ENCODE assay signal across 9 cellular contexts in genomic region chr1:115717541-115717940, GRCh38. TPM values are rescaled to one million over a fixed set of nuclear protein-coding genes. Genes with fewer than 3 reads are reported as not detected.
DNase-seq lines count a peak whose midpoint lies in the region; ATAC-seq and TF ChIP-seq lines count a peak whose summit lies in the region.
"Had no signal": no experiment of that assay in that cellular context is flagged by ENCODE, and none has a peak within 500 bp of the region (broad histone marks: within the 10 kb centered on the region; RNA-seq: fewer than 3 reads in every experiment).

No MANE protein-coding gene starts in this region.

- intact Hi-C loops in activated CD8-positive, alpha-beta T cell treated with anti-CD3 and anti-CD28 coated beads for 36 hours (cut with micrococcal nuclease): loop anchor here (5.0 kb wide), 1 partner anchor 55 kb away; no protein-coding TSS in a partner anchor
- intact Hi-C loops in right cardiac atrium (cut with DNase I): loop anchor here (5.0 to 10.0 kb wide), 3 partner anchors 45 to 50 kb away; partner anchors contain the start of gene CASQ2 (in 3 of the 4)

- no peak overlapping the region for H3K4me3 Mint-ChIP-seq in activated CD8-positive, alpha-beta T cell treated with anti-CD3 and anti-CD28 coated beads for 36 hours
- H3K4me3 Mint-ChIP-seq: T-cell had no signal

- H3K4me1 ChIP-seq in right cardiac atrium (ENCODE audit: control insufficient read depth, insufficient read depth, low read length): no peaks in the 10 kb centered on the region

- no peaks in the 10 kb centered on the region for H3K4me1 Mint-ChIP-seq in activated CD8-positive, alpha-beta T cell treated with anti-CD3 and anti-CD28 coated beads for 36 hours (ENCODE audit: low read depth)
- H3K4me1 Mint-ChIP-seq: T-cell had no signal

- no peak for ATAC-seq in activated CD8-positive, alpha-beta T cell treated with anti-CD3 and anti-CD28 coated beads for 36 hours
- ATAC-seq in right cardiac atrium (no peak), HG03571 (IDR thresholded peaks at IDR 0.05; ENCODE audit: unreplicated experiment) (no peak)
- ATAC-seq: T-cell had no signal

- CTCF ChIA-PET in activated CD8-positive, alpha-beta T cell treated with anti-CD3 and anti-CD28 coated beads for 36 hours (lab: Charles Lee): interaction anchor here (0.7 to 3.6 kb wide), 5 partner anchors 10 to 263 kb away, joined by 3 to 30 read pairs (median 3); no protein-coding TSS in a partner anchor

- no peaks in the 10 kb centered on the region for H3K9me3 Mint-ChIP-seq in activated CD8-positive, alpha-beta T cell treated with anti-CD3 and anti-CD28 coated beads for 36 hours
- H3K9me3 Mint-ChIP-seq: T-cell had no signal

- no peak overlapping the region for H3K27ac Mint-ChIP-seq in activated CD8-positive, alpha-beta T cell treated with anti-CD3 and anti-CD28 coated beads for 36 hours
- H3K27ac Mint-ChIP-seq: T-cell had no signal

- H3K36me3 Mint-ChIP-seq in activated CD8-positive, alpha-beta T cell treated with anti-CD3 and anti-CD28 coated beads for 36 hours (ENCODE audit: low read depth): no peaks in the 10 kb centered on the region
- H3K36me3 Mint-ChIP-seq: T-cell had no signal

- POLR2A ChIA-PET in activated CD8-positive, alpha-beta T cell treated with anti-CD3 and anti-CD28 coated beads for 36 hours (lab: Charles Lee): no interaction called here

- peak; percentile 22 for DNase-seq in EL
- DNase-seq in HL-60 (ENCODE audit: low read depth in 1 of 2, low spot score in 1 of 2): peak in 1 of 2 experiments; percentile 39
- DNase-seq in activated CD8-positive, alpha-beta T cell treated with anti-CD3 and anti-CD28 coated beads for 36 hours: peak; percentile 65
- peak in 2 of 3 donors; percentile 50 to 84 for DNase-seq in right cardiac atrium
- DNase-seq in stimulated activated CD4-positive, alpha-beta T cell treated with anti-CD3 and anti-CD28 coated beads, Interleukin-4, amount 100 ng/mL, for 1 hour: peak; percentile 9
- no peak for DNase-seq in NCI-H774 (lab: John Stamatoyannopoulos, UW)
- no peak for DNase-seq in islet precursor cell

- no peak overlapping the region for H3K4me3 ChIP-seq in HL-60 (replicated peaks; ENCODE audit: insufficient read depth, low read length)
- no peak overlapping the region for H3K4me3 ChIP-seq in right cardiac atrium (ENCODE audit: low read length)

- no peaks in the 10 kb centered on the region for H3K9me3 ChIP-seq in right cardiac atrium (ENCODE audit: control insufficient read depth, low read length)

- H3K27me3 Mint-ChIP-seq in activated CD8-positive, alpha-beta T cell treated with anti-CD3 and anti-CD28 coated beads for 36 hours: peaks cover 2% of the 10 kb centered on the region

- TF ChIP-seq CTCF in HL-60 (IDR thresholded peaks at IDR 0.05; ENCODE audit: insufficient read depth, low read length): peak; percentile 20
- TF ChIP-seq CTCF in activated CD8-positive, alpha-beta T cell treated with anti-CD3 and anti-CD28 coated beads for 36 hours (IDR thresholded peaks at IDR 0.05): peak; percentile 22

- peaks cover 2% of the 10 kb centered on the region for H3K27me3 ChIP-seq in HL-60 (ENCODE audit: insufficient read depth, poor library complexity, severe bottlenecking)
- no peaks in the 10 kb centered on the region for H3K27me3 ChIP-seq in right cardiac atrium (ENCODE audit: control insufficient read depth, insufficient read depth)

- H3K27ac ChIP-seq in HL-60 (replicated peaks) (no peak overlapping the region), right cardiac atrium (ENCODE audit: low read length) (no peak overlapping the region)

- 50% methylated on average over 5 of the region's 5 CpGs for WGBS in right cardiac atrium

RNA-seq across cellular contexts. Expression of gene CASQ2, which starts 51.0 kb away (rescaled TPM):
- not detected for total RNA-seq in activated CD8-positive, alpha-beta T cell treated with anti-CD3 and anti-CD28 coated beads for 36 hours
- total RNA-seq in right cardiac atrium: 100 to 1,000 TPM; 706 to 865 (median 788) TPM
- 702 TPM for polyA plus RNA-seq in right cardiac atrium
- total RNA-seq: T-cell had no signal

Comparison
In these comparisons a context has a peak if more than half of its experiments do, and no peak if none do; other contexts are left out.
1. DNase-seq: peak in EL (single experiment), activated CD8-positive, alpha-beta T cell treated with anti-CD3 and anti-CD28 coated beads for 36 hours (single experiment), right cardiac atrium (2 of 3) and stimulated activated CD4-positive, alpha-beta T cell treated with anti-CD3 and anti-CD28 coated beads, Interleukin-4, amount 100 ng/mL, for 1 hour (single experiment); none in NCI-H774 (single experiment) and islet precursor cell (single experiment).
2. RNA of gene CASQ2, which starts 51.0 kb away (total RNA-seq): 706 to 865 TPM in right cardiac atrium; not detected in activated CD8-positive, alpha-beta T cell treated with anti-CD3 and anti-CD28 coated beads for 36 hours; every median in the first group is over 100 times any median in the second.